8 cellular contexts compared by ENCODE assay signal in the genomic region with DNA sequence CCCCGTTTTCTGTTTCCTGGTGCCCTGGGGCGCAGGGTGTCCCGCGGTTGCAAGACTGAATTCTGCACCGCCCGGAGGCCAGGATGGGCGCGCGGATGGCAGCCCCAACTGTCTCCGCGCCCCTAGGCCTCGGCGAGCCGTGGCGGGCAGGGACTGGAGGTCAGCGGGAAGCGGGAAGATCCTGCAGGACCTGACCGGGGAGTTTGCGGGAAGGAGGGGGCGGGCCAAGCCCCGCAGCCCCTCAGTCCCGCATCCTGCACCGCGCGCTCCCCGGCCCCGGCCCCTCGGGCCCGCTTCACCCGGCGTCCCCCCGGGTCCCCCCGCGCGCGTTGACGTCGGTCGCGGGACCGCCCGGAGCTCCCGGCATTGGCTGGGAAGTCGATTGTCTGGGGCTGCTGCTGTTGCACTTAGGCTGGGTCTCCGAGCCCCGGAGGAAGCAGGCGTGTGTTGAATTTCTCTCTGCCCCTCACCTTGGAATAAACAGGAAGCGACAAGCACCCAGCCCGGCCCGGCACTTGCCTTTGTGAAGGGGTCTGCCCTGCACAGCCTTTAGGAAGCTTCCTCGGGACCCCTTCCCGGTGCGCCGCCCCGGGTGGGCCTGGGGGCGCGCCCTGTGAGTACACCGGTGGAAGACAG. TPM values are rescaled to one million over a fixed set of nuclear protein-coding genes. Genes with fewer than 3 reads are reported as not detected.
DNase-seq lines count a peak whose midpoint lies in the region; ATAC-seq, FAIRE-seq and TF ChIP-seq lines count a peak whose summit lies in the region.

A gene (plus strand): TSS at position 385 of the 636 bp plus-strand sequence.

- H3K9me3 ChIP-seq in H1 (ENCODE audit: insufficient read depth in 2 of 2, low read depth in 1 of 2, low read length in 1 of 2), result no peaks in the 10 kb centered on the region
- H3K9me3 ChIP-seq in mucosa of descending colon, result no peaks in the 10 kb centered on the region
- H3K9me3 ChIP-seq in stomach, result no peaks in the 10 kb centered on the region

- CTCF ChIA-PET in H1 (lab: Charles Lee; ENCODE audit: partially characterized antibody), result interaction anchor here (1.1 kb wide), 1 partner anchor 14 kb away, joined by 4 read pairs; no protein-coding TSS in a partner anchor

- TF ChIP-seq CTCF in H1 (IDR thresholded peaks at IDR 0.05; ENCODE audit: control extremely low read depth in 1 of 3, insufficient read depth in 1 of 3, low read depth in 1 of 3, low read length in 3 of 3) (no peak), mucosa of descending colon (IDR thresholded peaks at IDR 0.05) (no peak), stomach (IDR thresholded peaks at IDR 0.05) (no peak)

- H3K27me3 ChIP-seq in H1 (replicated peaks in 1 of 4; ENCODE audit: control insufficient read depth in 3 of 4, extremely low read depth in 1 of 4, insufficient read depth in 3 of 4, low read length in 3 of 4), result peaks cover 10 to 36% (median 33%) of the 10 kb centered on the region in 4 experiments
- peaks cover 0 to 41% (median 11%) of the 10 kb centered on the region in 3 donors for H3K27me3 ChIP-seq in stomach

- H3K79me2 ChIP-seq in H1 (ENCODE audit: control insufficient read depth in 1 of 2, insufficient read depth in 2 of 2, low read length in 2 of 2), result no peaks in the 10 kb centered on the region

- 2% methylated on average over 29 of the region's 58 CpGs; no CpG with 5 or more reads in 1 of the 2 experiments for WGBS in H1 (ENCODE audit: extremely low coverage in 1 of 2, insufficient coverage in 1 of 2, insufficient read length in 1 of 2, insufficient replicate concordance in 2 of 2, low coverage in 1 of 2, low lambda C conversion rate in 2 of 2, missing lambda C conversion rate in 1 of 2), 2 experiments
- WGBS in stomach, 5 donors, result 0 to 3% (median 1%) methylated on average over 17 to 58 of the region's 58 CpGs

- H2BK15ac ChIP-seq in H1 (ENCODE audit: low read length), result no peak within 1 kb of the TSS

- H3K4me1 ChIP-seq in H1 (replicated peaks in 1 of 4; ENCODE audit: control insufficient read depth in 3 of 4, insufficient read depth in 4 of 4, low read length in 3 of 4) (peaks cover 0 to 10% (median 5%) of the 10 kb centered on the region in 4 experiments; a peak in 4 of 7 replicates), mucosa of descending colon (ENCODE audit: low read depth) (peaks cover 58% of the 10 kb centered on the region), stomach (peaks cover 40 to 72% (median 71%) of the 10 kb centered on the region in 4 donors)

- H3K56ac ChIP-seq in H1 (replicated peaks; ENCODE audit: insufficient read length, low read depth, low read length), result no peak within 1 kb of the TSS

- H3K36me3 ChIP-seq in H1 (ENCODE audit: control insufficient read depth in 2 of 4, insufficient read depth in 4 of 4, low read length in 3 of 4) (no peaks in the 10 kb centered on the region), mucosa of descending colon (ENCODE audit: low read depth) (no peaks in the 10 kb centered on the region), stomach (no peaks in the 10 kb centered on the region)

- H4K5ac ChIP-seq in H1 (ENCODE audit: insufficient read length, low read depth, low read length), result no peak within 1 kb of the TSS

- H2BK5ac ChIP-seq in H1 (ENCODE audit: low read depth, low read length), result no peak within 1 kb of the TSS

- peak; percentile 9 for ATAC-seq in mucosa of descending colon
- ATAC-seq in GM21717 (IDR thresholded peaks at IDR 0.05; ENCODE audit: unreplicated experiment), result no peak
- ATAC-seq in GM19324 (IDR thresholded peaks at IDR 0.05; ENCODE audit: low FRiP score, unreplicated experiment), result no peak

- no peak for TF ChIP-seq EP300 in H1 (IDR thresholded peaks at IDR 0.05; ENCODE audit: borderline replicate concordance in 1 of 2, low read depth in 2 of 2, low read length in 2 of 2)
- no peak for TF ChIP-seq EP300 in stomach (IDR thresholded peaks at IDR 0.05)

- H3K27ac ChIP-seq in H1 (ENCODE audit: low read depth, low read length), result no peak within 1 kb of the TSS
- peak within 1 kb of the TSS; percentile 68 to 87 (median 81) for H3K27ac ChIP-seq in stomach

- no peak within 1 kb of the TSS for H2AK5ac ChIP-seq in H1 (ENCODE audit: low read depth, low read length)

- H3K14ac ChIP-seq in H1 (ENCODE audit: insufficient read length), result no peak within 1 kb of the TSS

- H3K9ac ChIP-seq in H1 (replicated peaks in 1 of 4; ENCODE audit: extremely low read depth in 1 of 4, low read depth in 3 of 4, low read length in 3 of 4), result no peak within 1 kb of the TSS

- no peak within 1 kb of the TSS for H4K91ac ChIP-seq in H1 (replicated peaks; ENCODE audit: insufficient read length, low read length)

- POLR2A ChIA-PET in H1 (lab: Charles Lee; ENCODE audit: partially characterized antibody), result no interaction called here

- FAIRE-seq in H1 (lab: Jason Lieb, UNC), result no peak

- no peak for TF ChIP-seq POLR2A in H1 (IDR thresholded peaks at IDR 0.05; ENCODE audit: control extremely low read depth in 1 of 2, low read depth in 2 of 2, low read length in 2 of 2)
- TF ChIP-seq POLR2A in stomach (IDR thresholded peaks at IDR 0.05), result no peak

- no peak within 1 kb of the TSS for H2BK120ac ChIP-seq in H1 (replicated peaks; ENCODE audit: low read depth, low read length)

- H4K8ac ChIP-seq in H1 (ENCODE audit: extremely low read depth, insufficient read depth, low read length), result peak within 1 kb of the TSS; percentile 73; the same call in 1 of the 2 replicates

- TF ChIP-seq RAD21 in H1 (IDR thresholded peaks at IDR 0.05 in 1 of 2, conservative IDR thresholded peaks at IDR 0.05 in 1 of 2; ENCODE audit: low read depth in 2 of 2, low read length in 2 of 2), result no peak

- peak within 1 kb of the TSS; percentile 61 to 92 for H3K4me2 ChIP-seq in H1 (ENCODE audit: insufficient read depth in 1 of 2, low read depth in 2 of 2, low read length in 2 of 2)

- no peak within 1 kb of the TSS for H3K23ac ChIP-seq in H1 (ENCODE audit: insufficient read length)

- intact Hi-C loops in mucosa of descending colon (cut with DNase I, micrococcal nuclease), result loop anchor here (5.0 to 10.0 kb wide), 3 partner anchors 316 to 409 kb away; no protein-coding TSS in a partner anchor
- intact Hi-C loops in stomach (cut with DNase I; ENCODE audit: low total_unique reads), result loop anchor here (10.0 kb wide), 2 partner anchors 166 to 306 kb away; no protein-coding TSS in a partner anchor

- H3K18ac ChIP-seq in H1 (ENCODE audit: extremely low read depth, low read length), result no peak within 1 kb of the TSS

- H3K79me1 ChIP-seq in H1 (ENCODE audit: low read depth, low read length), result no peaks in the 10 kb centered on the region

- no peak within 1 kb of the TSS; the same call in 1 of the 2 replicates for H2BK12ac ChIP-seq in H1 (ENCODE audit: low read depth, low read length)

- no peak within 1 kb of the TSS for H2AFZ ChIP-seq in H1 (ENCODE audit: low read length)

- H2BK20ac ChIP-seq in H1 (ENCODE audit: low read length), result no peak within 1 kb of the TSS

- peak within 1 kb of the TSS; percentile 81 for H3K4me3 ChIP-seq in Jurkat, Clone E6-1 (ENCODE audit: low read length)
- H3K4me3 ChIP-seq in H1 (ENCODE audit: extremely low read depth in 1 of 4, insufficient read depth in 2 of 4, low read depth in 3 of 4, low read length in 4 of 4) (peak within 1 kb of the TSS; percentile 55 to 72 (median 60)), mucosa of descending colon (peak within 1 kb of the TSS; percentile 75), stomach (peak within 1 kb of the TSS; percentile 61 to 92 (median 86))

- peak within 1 kb of the TSS; percentile 60 for H3K4ac ChIP-seq in H1 (replicated peaks; ENCODE audit: insufficient read length, low read depth, low read length)

- H3K23me2 ChIP-seq in H1 (ENCODE audit: low read depth, low read length), result peaks cover 14% of the 10 kb centered on the region; the same call in 1 of the 2 replicates

- DNase-seq in Ammon's horn (ENCODE audit: low spot score) (peak; percentile 61), H1 (ENCODE audit: low read depth in 1 of 2, low spot score in 2 of 2) (peak in 1 of 2 experiments; percentile 66), mucosa of descending colon (peak; percentile 59 to 73 (median 69)), stomach (peak; percentile 39)
- no peak for DNase-seq in Jurkat, Clone E6-1 (ENCODE audit: low read depth, low spot score)
- peak; percentile 42 to 47 for DNase-seq in activated CD4-positive, alpha-beta T cell treated with anti-CD3 and anti-CD28 coated beads, Interleukin-2, amount 50 U/mL, for 48 hours

- no peaks in the 10 kb centered on the region for H4K20me1 ChIP-seq in H1 (replicated peaks in 1 of 2; ENCODE audit: control insufficient read depth in 1 of 2, insufficient read depth in 2 of 2, low read length in 2 of 2)

TF ChIP-seq in H1, 55 proteins besides CTCF, POLR2A, EP300 and RAD21:
- TF ChIP-seq KDM5A (IDR thresholded peaks at IDR 0.05; ENCODE audit: low read length), result no peak
- no peak for TF ChIP-seq GABPA (IDR thresholded peaks at IDR 0.05; ENCODE audit: borderline replicate concordance, insufficient read depth, low read length)
- TF ChIP-seq SUZ12 (IDR thresholded peaks at IDR 0.05; ENCODE audit: low read length), result peak; percentile 32; the same call in 1 of the 2 replicates
- TF ChIP-seq TBP (IDR thresholded peaks at IDR 0.05; ENCODE audit: low read depth, low read length), result no peak
- peak; percentile 61 for TF ChIP-seq EZH2 (IDR thresholded peaks at IDR 0.05; ENCODE audit: low read depth, low read length, severe bottlenecking)
- TF ChIP-seq RXRA (IDR thresholded peaks at IDR 0.05; ENCODE audit: insufficient read depth, low read depth, low read length), result no peak
- no peak for TF ChIP-seq SP1 (IDR thresholded peaks at IDR 0.05; ENCODE audit: low read depth, low read length)
TF ChIP-seq in H1: peak in this region for 2.

RNA-seq across cellular contexts. Expression of the gene that starts here (rescaled TPM):
- polyA plus RNA-seq in Jurkat, Clone E6-1 (2012; ENCODE audit: insufficient read depth, insufficient read length), result 31.2 TPM
- total RNA-seq in H1 (2021; fragmentation: NEBNext Ultra II Directional; extraction: Animal tissue kit (Norgen Biotek cat#: 25700)), result 1.2 and 1.4 TPM in 2 replicates
- polyA plus RNA-seq in H1 (2011; rRNA removed) (0.77 and 1.1 TPM in 2 replicates), stomach (1 to 10 TPM; 2.0 to 9.3 (median 4.6) TPM)
- 0.88 TPM for polyA plus RNA-seq in H1 (2011; cell fraction: cytosol; rRNA removed)
- 1.6 TPM for polyA plus RNA-seq in H1 (2011; cell fraction: nucleus; rRNA removed)
- 0.51 to 0.81 TPM (median 0.66 TPM) in 4 replicates for polyA plus RNA-seq in H1 (2012, experiment 1 of 2)
- polyA plus RNA-seq in H1 (2012, experiment 2 of 2), result 0.22 TPM
- 0.57 TPM for polyA plus RNA-seq in H1 (2013, experiment 1 of 2)
- 0.46 TPM for polyA plus RNA-seq in H1 (2013, experiment 2 of 2)
- 0.68 and 1.8 TPM in 2 replicates for polyA minus RNA-seq in H1 (2011; rRNA and poly(A)+ RNA removed)
- polyA minus RNA-seq in H1 (2011; cell fraction: cytosol; rRNA and poly(A)+ RNA removed), result 1.0 TPM
- polyA minus RNA-seq in H1 (2011; cell fraction: nucleus; rRNA and poly(A)+ RNA removed), result 4.1 TPM
- total RNA-seq in mucosa of descending colon (10 to 100 TPM; 36.8 to 41.0 (median 37.4) TPM), stomach (10 to 100 TPM in 3 of 5 donors, 1 to 10 TPM in 2; 8.7 to 47.9 (median 10.3) TPM)
